ENCODE assay signal across 8 cellular contexts in genomic region chr15:84142888-84143337, GRCh38.
DNase-seq lines count a peak whose midpoint lies in the region; ATAC-seq and TF ChIP-seq lines count a peak whose summit lies in the region.

No MANE protein-coding gene starts in this region.

- no peaks in the 10 kb centered on the region for H3K4me1 ChIP-seq in right lobe of liver

- H3K27me3 ChIP-seq in right lobe of liver: no peaks in the 10 kb centered on the region

- H3K36me3 ChIP-seq in right lobe of liver: no peaks in the 10 kb centered on the region

- intact Hi-C loops in right lobe of liver (cut with DNase I): no loop called here

- 5% methylated on average over 7 of the region's 7 CpGs for WGBS in right lobe of liver (ENCODE audit: insufficient coverage, low coverage, low lambda C conversion rate, missing lambda C conversion rate)

- no peak overlapping the region for H3K27ac ChIP-seq in right lobe of liver

- TF ChIP-seq POLR2A in right lobe of liver (IDR thresholded peaks at IDR 0.05): no peak

- DNase-seq in AML-193 (lab: John Stamatoyannopoulos, UW) (peak; percentile 75 to 81), NCI-H226 (peak; percentile 60), choroid plexus epithelial cell (ENCODE audit: low read depth) (peak; percentile 90), right lobe of liver (peak; percentile 62 to 82 (median 68))
- DNase-seq in activated CD4-positive, alpha-beta T cell treated with anti-CD3 and anti-CD28 coated beads for 1 hour: peak; percentile 53
- DNase-seq in stimulated activated CD8-positive, alpha-beta memory T cell treated with anti-CD3 and anti-CD28 coated beads, Interleukin-12 subunit alpha, Interleukin-12 subunit beta, amount 100 ng/mL, for 1 hour (ENCODE audit: low read depth): peak; percentile 50

- H3K9me3 ChIP-seq in right lobe of liver: no peaks in the 10 kb centered on the region

- TF ChIP-seq CTCF in choroid plexus epithelial cell (conservative IDR thresholded peaks at IDR 0.05; ENCODE audit: low read depth, low read length) (peak; percentile 86), right lobe of liver (IDR thresholded peaks at IDR 0.05) (peak; percentile 75 to 88 (median 81))

- H3K4me3 ChIP-seq in choroid plexus epithelial cell (ENCODE audit: low read depth, low read length) (no peak overlapping the region), right lobe of liver (no peak overlapping the region)

- ATAC-seq in GM18861 (IDR thresholded peaks at IDR 0.05; ENCODE audit: unreplicated experiment) (peak; percentile 94), HG03066 (IDR thresholded peaks at IDR 0.05; ENCODE audit: low read depth, unreplicated experiment) (peak; percentile 92), right lobe of liver (peak; percentile 99 to 100 (median 100))
